In the genomic region with DNA sequence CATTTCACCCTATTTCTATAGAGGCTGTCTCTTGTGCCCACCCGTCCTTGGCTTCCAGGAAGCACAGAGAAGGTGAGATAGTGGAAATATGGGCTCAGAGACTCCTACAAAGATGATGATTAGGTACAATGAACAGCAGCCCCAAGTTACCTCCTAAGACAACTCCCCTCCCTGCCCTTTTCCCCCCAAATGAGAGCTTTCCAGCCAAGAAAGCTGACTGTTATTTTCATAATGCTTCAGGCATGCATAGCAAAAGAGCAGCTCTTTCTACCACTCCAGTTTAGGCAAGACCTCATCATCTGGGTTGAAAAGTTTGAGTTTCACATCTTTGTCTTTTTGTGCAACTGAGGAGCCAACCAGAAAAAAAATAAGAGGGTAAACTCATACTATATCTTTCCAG, we compare ENCODE assay signal across 17 cellular contexts.
"Had no signal": no experiment of that assay in that cellular context is flagged by ENCODE, and none has a peak within 500 bp of the region (broad histone marks: within the 10 kb centered on the region; RNA-seq: fewer than 3 reads in every experiment).

No MANE protein-coding gene starts in this region.

- ATAC-seq: activated naive CD8-positive, alpha-beta T cell treated with anti-CD3 and anti-CD28 coated beads, Interleukin-2, amount 50 U/mL, for 24 hours; activated T-helper 17 cell treated with anti-CD3 and anti-CD28 coated beads, Interleukin-2, amount 50 U/mL, for 72 hours; effector memory CD8-positive, alpha-beta T cell; T-cell had no signal

- H3K27me3 ChIP-seq: brain microvascular endothelial cell, sigmoid colon, stomach, testis had no signal

- H3K36me3 ChIP-seq: brain microvascular endothelial cell, sigmoid colon, stomach had no signal

- H3K9me3 ChIP-seq: sigmoid colon, testis had no signal

- DNase-seq: activated CD4-positive, alpha-beta T cell treated with anti-CD3 and anti-CD28 coated beads, Interleukin-2, amount 10 ng/mL, durations not matched to agents 7 days and 5 days; activated naive CD4-positive, alpha-beta T cell treated with anti-CD3 and anti-CD28 coated beads for 36 hours; activated naive CD8-positive, alpha-beta T cell treated with anti-CD3 and anti-CD28 coated beads, Interleukin-2, amount 50 U/mL, for 24 hours; brain microvascular endothelial cell; cerebellar nuclear complex; dermis blood vessel endothelial cell; effector memory CD8-positive, alpha-beta T cell; hypothalamus; kidney; sigmoid colon; stimulated activated CD4-positive, alpha-beta T cell treated with anti-CD3 and anti-CD28 coated beads, Interleukin-12 subunit alpha, Interleukin-12 subunit beta, amount 100 ng/mL, for 4 hours; stimulated activated CD4-positive, alpha-beta T cell treated with anti-CD3 and anti-CD28 coated beads, Interleukin-2, amount 100 ng/mL, for 24 hours; stomach; T-cell; T-helper 9 cell; testis had no signal

- H3K4me1 ChIP-seq: testis had no signal

- H3K27ac ChIP-seq: brain microvascular endothelial cell, testis had no signal

- H3K4me3 ChIP-seq: sigmoid colon, stomach, testis had no signal
